In the genomic region with DNA sequence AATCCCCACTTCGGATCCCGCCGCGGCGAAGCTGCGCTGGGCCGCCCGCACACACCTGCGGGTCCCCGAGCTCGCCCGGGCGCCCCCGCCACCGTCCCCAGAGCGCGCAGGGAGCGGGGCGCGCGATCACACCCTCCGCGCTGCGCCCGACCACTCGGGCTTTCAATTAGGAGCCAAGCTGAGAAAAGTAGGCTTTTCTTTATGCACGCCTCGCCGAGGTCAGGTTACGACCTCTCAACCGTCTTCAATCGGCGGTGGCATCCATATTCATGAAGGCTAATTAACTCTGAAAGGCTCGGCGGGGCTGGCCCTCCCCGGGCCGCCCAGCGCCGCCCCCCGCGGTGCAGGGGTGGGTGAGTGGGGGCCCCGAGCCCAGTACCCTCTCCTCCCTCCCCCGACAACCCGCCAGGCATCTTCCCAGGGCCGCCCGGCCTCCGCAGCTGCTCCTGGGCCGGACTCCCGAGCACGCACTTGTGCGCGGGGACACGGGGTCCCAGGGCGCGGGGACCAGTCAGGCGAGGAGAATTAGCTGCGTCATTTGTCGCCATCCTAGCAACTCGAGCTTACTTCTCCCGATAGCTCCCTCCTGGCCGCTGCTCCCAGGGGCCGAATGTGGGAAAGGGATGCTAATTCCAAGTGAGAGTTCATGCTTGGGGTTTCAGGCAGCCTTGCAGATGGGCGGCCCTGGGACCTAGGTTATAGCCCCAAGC, we compare ENCODE assay signal across 8 cellular contexts.
DNase-seq lines count a peak whose midpoint lies in the region; ATAC-seq, FAIRE-seq and TF ChIP-seq lines count a peak whose summit lies in the region.

No MANE protein-coding gene starts in this region.

- H2AFZ ChIP-seq in H9 (ENCODE audit: low read length) (no peak overlapping the region), K562 (ENCODE audit: low read depth, low read length) (no peak overlapping the region)

- no peaks in the 10 kb centered on the region for H3K79me1 ChIP-seq in H9 (ENCODE audit: insufficient read depth, low read depth, low read length, poor library complexity, severe bottlenecking)

- TF ChIP-seq RAD21 in K562 (CRISPR knock-in tag; conservative IDR thresholded peaks at IDR 0.05 in 1 of 2, IDR thresholded peaks at IDR 0.05 in 1 of 2), result no peak

- TF ChIP-seq EP300 in K562 (IDR thresholded peaks at IDR 0.05; ENCODE audit: low read length), result no peak

- H3K36me3 ChIP-seq in BLaER1 treated with 17β-estradiol and CSF1 and Interleukin-3, amounts not matched to agents 10 nM and 100 nM, result no peaks in the 10 kb centered on the region
- H3K36me3 ChIP-seq in K562 (ENCODE audit: control insufficient read depth, insufficient read depth, low read length) (no peaks in the 10 kb centered on the region), psoas muscle (ENCODE audit: insufficient read depth in 1 of 2, low read depth in 1 of 2) (no peaks in the 10 kb centered on the region)

- DNase-seq in H9 (peak; percentile 96), RWPE1 (ENCODE audit: low spot score) (peak; percentile 24), K562 (ENCODE audit: extremely low read depth in 1 of 4, low spot score in 3 of 4) (no peak), iPS DF 19.7 (ENCODE audit: low read depth, low spot score) (peak; percentile 87), psoas muscle (peak; percentile 82 to 92), KBM-7 (no peak)

- H3K9ac ChIP-seq in BLaER1 treated with 17β-estradiol and CSF1 and Interleukin-3, amounts not matched to agents 10 nM and 100 nM, result peak overlapping the region; percentile 54 to 79 (median 72)
- H3K9ac ChIP-seq in H9 (ENCODE audit: extremely low read depth, insufficient read length, low read length), result no peak overlapping the region
- no peak overlapping the region for H3K9ac ChIP-seq in K562 (ENCODE audit: insufficient read depth in 1 of 2, low read depth in 2 of 2, low read length in 2 of 2)

- H2AK5ac ChIP-seq in H9 (ENCODE audit: insufficient read length, low read length), result no peak overlapping the region

- BruUV-seq in K562 (replicated peaks; lab: Mats Ljungman, UMichigan), result no TSS peak

- peak overlapping the region; percentile 52 for H3K18ac ChIP-seq in H9 (ENCODE audit: insufficient read length, low read depth, low read length)

- H2BK5ac ChIP-seq in H9 (ENCODE audit: insufficient read length, low read length), result no peak overlapping the region

- CTCF ChIA-PET in RWPE1 (lab: Yijun Ruan, JAX), result interaction anchor here (0.5 to 0.7 kb wide), 3 partner anchors 20 to 693 kb away, joined by 3 to 4 read pairs (median 3); no protein-coding TSS in a partner anchor
- CTCF ChIA-PET in K562 (lab: Yijun Ruan, JAX; ENCODE audit: low intra/inter-chr PET ratio), result interaction anchor here (1.2 kb wide), 1 partner anchor 1024 kb away, joined by 8 read pairs; no protein-coding TSS in a partner anchor

- POLR2A ChIA-PET in RWPE1 (lab: Yijun Ruan, JAX; ENCODE audit: low non-redundant PET) (no interaction called here), K562 (lab: Yijun Ruan, JAX) (no interaction called here)

- no CpG with 5 or more reads among the region's 63 CpGs for WGBS in H9 (ENCODE audit: extremely low coverage, insufficient read length, low lambda C conversion rate)
- 12% methylated on average over 42 of the region's 63 CpGs for WGBS in K562 (ENCODE audit: insufficient coverage, low coverage, missing lambda C conversion rate)
- 2 to 3% (median 2%) methylated on average over 57 to 63 of the region's 63 CpGs for WGBS in psoas muscle, 3 donors

- peak overlapping the region; percentile 70 to 84 for H3K4me3 Mint-ChIP-seq in H9

- no peaks in the 10 kb centered on the region for H3K9me3 Mint-ChIP-seq in H9

- H2BK20ac ChIP-seq in H9 (ENCODE audit: low read depth, low read length, poor library complexity, severe bottlenecking), result no peak overlapping the region

- H2BK15ac ChIP-seq in H9 (ENCODE audit: low read depth, low read length), result no peak overlapping the region

- H3K9me1 ChIP-seq in K562 (ENCODE audit: control insufficient read depth, insufficient read depth, low read length), result no peaks in the 10 kb centered on the region

- no peak; the same call in 2 of the 3 replicates for ATAC-seq in K562
- ATAC-seq in psoas muscle, result peak; percentile 79 to 88 (median 84)
- ATAC-seq in HG03039 (IDR thresholded peaks at IDR 0.05; ENCODE audit: unreplicated experiment), result no peak

- H3K27ac Mint-ChIP-seq in H9, result peak overlapping the region in 1 of 3 experiments; percentile 84; a peak in 1 of 7 replicates

- TF ChIP-seq CTCF in H9 (conservative IDR thresholded peaks at IDR 0.05) (no peak), RWPE1 (conservative IDR thresholded peaks at IDR 0.05; ENCODE audit: low read depth) (no peak), K562 (IDR thresholded peaks at IDR 0.05 in 2 of 3, conservative IDR thresholded peaks at IDR 0.05 in 1 of 3; ENCODE audit: insufficient read depth in 2 of 3, low read depth in 1 of 3, low read length in 3 of 3) (no peak), psoas muscle (IDR thresholded peaks at IDR 0.05) (no peak)

- H3K23me2 ChIP-seq in H9 (ENCODE audit: insufficient read length, low read depth, low read length, poor library complexity, severe bottlenecking), result peaks cover 3% of the 10 kb centered on the region

- H3K4me1 ChIP-seq in BLaER1 treated with 17β-estradiol and CSF1 and Interleukin-3, amounts not matched to agents 10 nM and 100 nM, result peaks cover 0 to 15% (median 8%) of the 10 kb centered on the region in 10 experiments; a peak in 9 of 20 replicates
- no peaks in the 10 kb centered on the region for H3K4me1 ChIP-seq in H9 (ENCODE audit: insufficient read depth, low read length)
- peaks cover 0 to 7% of the 10 kb centered on the region in 2 experiments; a peak in 1 of 5 replicates for H3K4me1 ChIP-seq in K562 (replicated peaks in 1 of 2; ENCODE audit: control insufficient read depth in 2 of 2, insufficient read depth in 2 of 2, low read length in 2 of 2)
- peaks cover 20% of the 10 kb centered on the region for H3K4me1 ChIP-seq in psoas muscle

- H2BK120ac ChIP-seq in H9 (ENCODE audit: low read depth, low read length, poor library complexity, severe bottlenecking), result no peak overlapping the region

- H4K5ac ChIP-seq in H9 (ENCODE audit: insufficient read length, low read depth, low read length), result no peak overlapping the region

- H4K8ac ChIP-seq in H9 (replicated peaks; ENCODE audit: insufficient read length, low read depth, low read length), result no peak overlapping the region

- no peak overlapping the region for H3T11ph ChIP-seq in H9 (ENCODE audit: low read length)

- H3K4me2 ChIP-seq in BLaER1 treated with 17β-estradiol and CSF1 and Interleukin-3, amounts not matched to agents 10 nM and 100 nM, result peak overlapping the region; percentile 93 to 100 (median 99)
- peak overlapping the region; percentile 35 for H3K4me2 ChIP-seq in H9 (ENCODE audit: insufficient read depth, insufficient read length, low read length)
- no peak overlapping the region for H3K4me2 ChIP-seq in K562 (ENCODE audit: insufficient read depth, low read length)

- no peak overlapping the region for H3K4ac ChIP-seq in H9 (ENCODE audit: low read depth, low read length)

- H3K9me3 ChIP-seq in BLaER1 treated with 17β-estradiol and CSF1 and Interleukin-3, amounts not matched to agents 10 nM and 100 nM (replicated peaks in 1 of 11), result no peaks in the 10 kb centered on the region
- H3K9me3 ChIP-seq in H9 (ENCODE audit: control insufficient read depth, low read depth, low read length) (no peaks in the 10 kb centered on the region), K562 (replicated peaks; ENCODE audit: control insufficient read depth, insufficient read depth, low read depth, low read length) (no peaks in the 10 kb centered on the region), psoas muscle (no peaks in the 10 kb centered on the region)

- peaks cover 20 to 29% (median 26%) of the 10 kb centered on the region in 11 experiments for H3K27me3 ChIP-seq in BLaER1 treated with 17β-estradiol and CSF1 and Interleukin-3, amounts not matched to agents 10 nM and 100 nM
- H3K27me3 ChIP-seq in H9 (ENCODE audit: insufficient read depth, low read length) (no peaks in the 10 kb centered on the region; the same call in 1 of the 2 replicates), K562 (ENCODE audit: control insufficient read depth in 2 of 2, insufficient read depth in 2 of 2, low read length in 2 of 2) (peaks cover 5 to 48% of the 10 kb centered on the region in 2 experiments; a peak in 3 of 5 replicates), psoas muscle (ENCODE audit: insufficient read depth in 3 of 3, low read length in 2 of 3) (no peaks in the 10 kb centered on the region)

- no peak for TF ChIP-seq POLR2A in K562 (conservative IDR thresholded peaks at IDR 0.05)

- H3K4me3 ChIP-seq in BLaER1 treated with 17β-estradiol and CSF1 and Interleukin-3, amounts not matched to agents 10 nM and 100 nM, result peak overlapping the region; percentile 65 to 81 (median 71)
- H3K4me3 ChIP-seq in K562 (no peak overlapping the region), psoas muscle (peak overlapping the region; percentile 91)

- H3K79me2 ChIP-seq in H9 (ENCODE audit: insufficient read depth, low read length), result no peaks in the 10 kb centered on the region
- H3K79me2 ChIP-seq in K562 (ENCODE audit: control insufficient read depth, insufficient read depth, low read length), result no peaks in the 10 kb centered on the region

- H3K27me3 Mint-ChIP-seq in H9 (ENCODE audit: low read depth), result peaks cover 62% of the 10 kb centered on the region

- H3K36me3 Mint-ChIP-seq in H9 (ENCODE audit: insufficient read depth in 1 of 3, low read depth in 3 of 3), result no peaks in the 10 kb centered on the region

- peak overlapping the region; percentile 52; the same call in 1 of the 2 replicates for H3K14ac ChIP-seq in H9 (ENCODE audit: insufficient read depth, low read length)

- no peak overlapping the region for H4K91ac ChIP-seq in H9 (ENCODE audit: insufficient read length, low read depth, low read length)

- H3K27ac ChIP-seq in BLaER1 treated with 17β-estradiol and CSF1 and Interleukin-3, amounts not matched to agents 10 nM and 100 nM, result peak overlapping the region in 8 of 11 experiments; percentile 6 to 56 (median 30); a peak in 12 of 22 replicates
- H3K27ac ChIP-seq in H9 (ENCODE audit: insufficient read length, low read depth, low read length) (no peak overlapping the region), RWPE1 (no peak overlapping the region; the same call in 1 of the 2 replicates), K562 (ENCODE audit: extremely low read depth, low read depth, low read length) (no peak overlapping the region), psoas muscle (peak overlapping the region; percentile 92)

- H3K23ac ChIP-seq in H9 (ENCODE audit: insufficient read length, low read depth, low read length), result no peak overlapping the region

- in situ Hi-C loops in K562 (cut with MboI), result no loop called here
- in situ Hi-C loops in KBM-7 (cut with MboI; ENCODE audit: low pct_unique_long_range_greater_than_20kb, low sequenced_read_pairs), result no loop called here

- no peak overlapping the region for H2BK12ac ChIP-seq in H9 (ENCODE audit: insufficient read length, low read depth, low read length)

- no peaks in the 10 kb centered on the region; a peak in 1 of 22 replicates for H4K20me1 ChIP-seq in BLaER1 treated with 17β-estradiol and CSF1 and Interleukin-3, amounts not matched to agents 10 nM and 100 nM
- H4K20me1 ChIP-seq in H9 (ENCODE audit: control insufficient read depth, insufficient read depth, insufficient read length) (no peaks in the 10 kb centered on the region), K562 (replicated peaks; ENCODE audit: control insufficient read depth, insufficient read depth, low read length) (no peaks in the 10 kb centered on the region; the same call in 1 of the 2 replicates)

- no peak overlapping the region for H3K56ac ChIP-seq in H9 (ENCODE audit: insufficient read length, low read depth, low read length)

- FAIRE-seq in K562 (lab: Jason Lieb, UNC), result no peak

- peaks cover 11 to 18% of the 10 kb centered on the region in 2 experiments for H3K4me1 Mint-ChIP-seq in H9

- intact Hi-C loops in K562 (cut with micrococcal nuclease), result loop anchor here (10.0 kb wide), 2 partner anchors 300 to 1020 kb away; no protein-coding TSS in a partner anchor
- intact Hi-C loops in psoas muscle (cut with DNase I), result loop anchor here (1.0 to 10.0 kb wide), 8 partner anchors 246 to 1020 kb away; partner anchors contain the start of genes ZEB1 (in 2 of the 2) and ZNF438 (in 2 of the 2)

Comparison
In these comparisons a context has a peak if more than half of its experiments do, and no peak if none do; other contexts are left out.
1. H3K27ac ChIP-seq: peak in BLaER1 treated with 17β-estradiol and CSF1 and Interleukin-3, amounts not matched to agents 10 nM and 100 nM (8 of 11) and psoas muscle (single experiment); none in H9 (single experiment), RWPE1 (single experiment) and K562 (single experiment).
2. H3K9ac ChIP-seq: peak in BLaER1 treated with 17β-estradiol and CSF1 and Interleukin-3, amounts not matched to agents 10 nM and 100 nM (11 of 11); none in H9 (single experiment) and K562 (0 of 2).
3. DNase-seq: peak in H9 (single experiment), RWPE1 (single experiment), iPS DF 19.7 (single experiment) and psoas muscle (2 of 2); none in K562 (0 of 4) and KBM-7 (single experiment).
4. ATAC-seq: peak in psoas muscle (4 of 4); none in K562 (single experiment) and HG03039 (single experiment).